ENCODE assay signal across 16 cellular contexts in the genomic region with DNA sequence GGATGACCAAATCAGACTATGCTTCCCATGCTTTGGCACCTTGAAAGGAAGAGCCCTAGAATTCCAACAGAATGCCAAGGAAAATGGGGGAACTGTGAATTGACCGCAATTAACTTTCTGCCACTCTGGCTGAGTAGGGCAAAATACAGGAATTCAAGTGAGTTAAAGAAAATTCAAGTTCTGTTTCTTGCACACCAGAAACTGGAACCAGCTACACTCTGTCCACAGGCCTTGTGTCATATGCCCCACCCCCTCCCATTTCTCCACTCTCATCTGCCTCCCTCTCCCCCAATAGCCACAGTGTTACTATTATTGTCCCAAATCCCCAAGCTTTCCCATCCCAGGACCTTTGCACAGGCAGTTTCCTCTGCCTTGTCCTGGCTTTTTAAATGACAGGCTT. TPM values are rescaled to one million over a fixed set of nuclear protein-coding genes. Genes with fewer than 3 reads are reported as not detected.
DNase-seq lines count a peak whose midpoint lies in the region; ATAC-seq, FAIRE-seq and TF ChIP-seq lines count a peak whose summit lies in the region.
"Had no signal": no experiment of that assay in that cellular context is flagged by ENCODE, and none has a peak within 500 bp of the region (broad histone marks: within the 10 kb centered on the region; RNA-seq: fewer than 3 reads in every experiment).

No MANE protein-coding gene starts in this region.

- peaks cover 21% of the 10 kb centered on the region for H3K4me1 Mint-ChIP-seq in activated T-helper 17 cell treated with anti-CD3 and anti-CD28 coated beads, Interleukin-2, amount 50 U/mL, for 72 hours
- peaks cover 12 to 72% (median 27%) of the 10 kb centered on the region in 4 donors for H3K4me1 Mint-ChIP-seq in naive thymus-derived CD8-positive, alpha-beta T cell

- ATAC-seq in activated T-helper 17 cell treated with anti-CD3 and anti-CD28 coated beads, Interleukin-2, amount 50 U/mL, for 72 hours (replicated peaks) = no peak
- ATAC-seq in naive thymus-derived CD8-positive, alpha-beta T cell = no peak

- no peaks in the 10 kb centered on the region for H3K27me3 ChIP-seq in A673 (replicated peaks; ENCODE audit: insufficient read depth, low read depth, low read length, poor library complexity)
- no peaks in the 10 kb centered on the region for H3K27me3 ChIP-seq in SJCRH30

- POLR2A ChIA-PET in A673 (lab: Charles Lee; ENCODE audit: low non-redundant PET) = no interaction called here
- POLR2A ChIA-PET in naive thymus-derived CD8-positive, alpha-beta T cell (lab: Charles Lee) = interaction anchor here (1.0 to 1.5 kb wide), 2 partner anchors 12 to 22 kb away, joined by 3 to 4 read pairs; no protein-coding TSS in a partner anchor

- intact Hi-C loops in A673 (cut with micrococcal nuclease; ENCODE audit: unreplicated experiment) = no loop called here

- no peaks in the 10 kb centered on the region for H3K9me3 Mint-ChIP-seq in activated T-helper 17 cell treated with anti-CD3 and anti-CD28 coated beads, Interleukin-2, amount 50 U/mL, for 72 hours
- H3K9me3 Mint-ChIP-seq in naive thymus-derived CD8-positive, alpha-beta T cell = no peaks in the 10 kb centered on the region
- H3K9me3 Mint-ChIP-seq: CD8-positive, alpha-beta memory T cell had no signal

- H3K4me1 ChIP-seq in A673 (ENCODE audit: insufficient read depth, low read length, poor library complexity, severe bottlenecking) = peaks cover 18% of the 10 kb centered on the region
- H3K4me1 ChIP-seq in SJCRH30 = peaks cover 7% of the 10 kb centered on the region

- H3K27ac ChIP-seq in A673 (ENCODE audit: low read depth, low read length, poor library complexity, severe bottlenecking) = peak overlapping the region; percentile 100
- no peak overlapping the region for H3K27ac ChIP-seq in SJCRH30
- H3K27ac ChIP-seq: prostate gland had no signal

- H3K27ac Mint-ChIP-seq in activated T-helper 17 cell treated with anti-CD3 and anti-CD28 coated beads, Interleukin-2, amount 50 U/mL, for 72 hours = peak overlapping the region; percentile 49
- H3K27ac Mint-ChIP-seq in naive thymus-derived CD8-positive, alpha-beta T cell = peak overlapping the region in 6 of 10 donors; percentile 20 to 72 (median 59)

- TF ChIP-seq CTCF in A673 (conservative IDR thresholded peaks at IDR 0.05; ENCODE audit: low read depth, low read length) = no peak

- no TSS peak for BruUV-seq in A673 (replicated peaks; lab: Mats Ljungman, UMichigan)

- no peak overlapping the region for H3K4me3 ChIP-seq in A673 (ENCODE audit: low read depth, low read length, poor library complexity, severe bottlenecking)
- H3K4me3 ChIP-seq in SJCRH30 = no peak overlapping the region
- H3K4me3 ChIP-seq: prostate gland had no signal

- no peak overlapping the region for H3K4me3 Mint-ChIP-seq in activated T-helper 17 cell treated with anti-CD3 and anti-CD28 coated beads, Interleukin-2, amount 50 U/mL, for 72 hours
- H3K4me3 Mint-ChIP-seq in naive thymus-derived CD8-positive, alpha-beta T cell = peak overlapping the region in 1 of 10 donors; percentile 15

- H3K27me3 Mint-ChIP-seq in activated T-helper 17 cell treated with anti-CD3 and anti-CD28 coated beads, Interleukin-2, amount 50 U/mL, for 72 hours = no peaks in the 10 kb centered on the region
- H3K27me3 Mint-ChIP-seq in naive thymus-derived CD8-positive, alpha-beta T cell = no peaks in the 10 kb centered on the region
- H3K27me3 Mint-ChIP-seq: CD8-positive, alpha-beta memory T cell had no signal

- CTCF ChIA-PET in A673 (lab: Charles Lee) = interaction anchor here (0.6 kb wide), 2 partner anchors 104 to 127 kb away, joined by 3 read pairs; no protein-coding TSS in a partner anchor

- DNase-seq in A673 (ENCODE audit: low spot score) (no peak), GM18507 (ENCODE audit: extremely low spot score, insufficient read length, low read depth) (no peak), COLO829 (ENCODE audit: low spot score) (no peak), SJCRH30 (no peak), cerebellum (ENCODE audit: low spot score) (no peak), hepatic stellate cell (ENCODE audit: low spot score) (no peak)
- peak in 1 of 10 donors; percentile 13 for DNase-seq in naive thymus-derived CD8-positive, alpha-beta T cell
- DNase-seq: activated CD4-positive, CD25-positive, alpha-beta regulatory T cell; CD8-positive, alpha-beta memory T cell; cortex of kidney; foreskin fibroblast; NCI-H2171; RPMI8226 had no signal

- FAIRE-seq in GM18507 (lab: Jason Lieb, UNC) = peak; percentile 56
- FAIRE-seq: H1 had no signal

- H3K36me3 ChIP-seq in A673 (ENCODE audit: insufficient read depth, low read length, poor library complexity, severe bottlenecking) = peaks cover 42% of the 10 kb centered on the region
- peaks cover 2% of the 10 kb centered on the region; the same call in 1 of the 2 replicates for H3K36me3 ChIP-seq in SJCRH30

- H3K9me3 ChIP-seq in A673 (ENCODE audit: low read depth, low read length, poor library complexity, severe bottlenecking) = no peaks in the 10 kb centered on the region
- H3K9me3 ChIP-seq in SJCRH30 (replicated peaks) = no peaks in the 10 kb centered on the region
- H3K9me3 ChIP-seq: prostate gland had no signal

- peaks cover 68% of the 10 kb centered on the region for H3K36me3 Mint-ChIP-seq in activated T-helper 17 cell treated with anti-CD3 and anti-CD28 coated beads, Interleukin-2, amount 50 U/mL, for 72 hours (ENCODE audit: low read depth)
- peaks cover 0 to 51% (median 10%) of the 10 kb centered on the region in 3 donors for H3K36me3 Mint-ChIP-seq in naive thymus-derived CD8-positive, alpha-beta T cell

RNA-seq across cellular contexts. Expression of gene STK40, which starts 4.2 kb away (rescaled TPM):
- total RNA-seq in A673 (2021) (93.2 and 109 TPM in 2 replicates), cerebellum (12.2 TPM)
- total RNA-seq in activated T-helper 17 cell treated with anti-CD3 and anti-CD28 coated beads, Interleukin-2, amount 50 U/mL, for 72 hours = 10 to 100 TPM; 44.1 to 56.8 TPM
- 10 to 100 TPM; 46.2 to 47.8 TPM for total RNA-seq in naive thymus-derived CD8-positive, alpha-beta T cell
- 10 to 100 TPM; 21.6 to 31.7 (median 23.6) TPM for polyA plus RNA-seq in naive thymus-derived CD8-positive, alpha-beta T cell
- 30.3 and 33.7 TPM in 2 replicates for total RNA-seq in SJCRH30 (2014; rRNA removed; shearing (Covaris generic))

RNA-seq across cellular contexts. Expression of gene LSM10, which starts 7.7 kb away (rescaled TPM):
- total RNA-seq in A673 (2021) (60.7 and 68.0 TPM in 2 replicates), cerebellum (3.5 TPM)
- 10 to 100 TPM; 24.6 to 59.6 TPM for total RNA-seq in activated T-helper 17 cell treated with anti-CD3 and anti-CD28 coated beads, Interleukin-2, amount 50 U/mL, for 72 hours
- 10 to 100 TPM; 40.8 to 47.1 TPM for total RNA-seq in naive thymus-derived CD8-positive, alpha-beta T cell
- 100 to 1,000 TPM; 118 to 122 (median 121) TPM for polyA plus RNA-seq in naive thymus-derived CD8-positive, alpha-beta T cell
- total RNA-seq in SJCRH30 (2014; rRNA removed; shearing (Covaris generic)) = 14.6 and 15.4 TPM in 2 replicates
